8 cellular contexts compared by ENCODE assay signal in the genomic region with DNA sequence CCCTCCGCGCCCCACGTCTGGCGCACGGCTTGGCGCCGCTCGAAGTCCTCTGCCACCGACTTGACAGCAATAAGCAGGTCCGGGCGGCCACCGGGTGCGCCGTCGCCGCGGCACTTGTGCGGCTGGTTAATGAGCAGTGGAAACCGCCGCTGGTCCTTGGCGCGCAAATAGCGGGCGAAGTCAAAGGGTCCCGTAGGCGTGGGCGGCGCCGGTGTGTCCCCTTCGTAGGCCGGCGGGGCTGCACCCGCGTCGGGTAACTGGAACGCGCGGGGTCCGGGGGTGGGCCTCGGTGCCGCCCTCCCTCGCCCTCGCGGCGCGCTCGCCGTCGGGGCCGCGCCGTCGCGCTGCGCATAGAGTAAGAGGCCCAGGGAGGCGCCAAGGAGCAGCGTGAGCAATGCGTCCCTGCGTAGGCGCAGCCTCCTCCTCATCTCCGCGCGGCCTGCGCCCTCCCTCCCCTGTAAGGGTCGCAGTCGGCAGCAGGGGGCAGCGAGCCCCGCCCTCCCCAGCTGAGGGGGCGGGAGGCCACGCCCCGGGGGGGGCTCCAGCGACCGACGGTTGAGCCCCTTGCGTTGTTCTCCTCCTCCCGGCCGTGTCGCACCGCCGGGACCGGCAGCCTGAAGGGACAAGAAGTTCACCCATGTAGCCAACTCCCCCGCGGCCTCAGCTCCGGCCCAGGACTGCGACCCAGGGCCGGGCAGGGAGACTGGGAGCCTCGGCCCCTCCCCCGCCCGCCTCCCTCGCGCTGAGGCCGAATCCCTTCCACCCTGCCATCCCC. TPM values are rescaled to one million over a fixed set of nuclear protein-coding genes. Genes with fewer than 3 reads are reported as not detected.
DNase-seq lines count a peak whose midpoint lies in the region; ATAC-seq and TF ChIP-seq lines count a peak whose summit lies in the region.

No MANE protein-coding gene starts in this region.

- peak overlapping the region; percentile 5 for H3K27ac ChIP-seq in cardiac muscle cell

- H3K36me3 Mint-ChIP-seq in activated T-helper 2 cell treated with anti-CD3 and anti-CD28 coated beads, Interferon-gamma antibody, Interleukin-2, Interleukin-4, amounts not matched to agents 10 μg/mL and 5 μg/mL and 100 μg/mL, durations not matched to agents 14 hours and 24 hours and 36 hours (ENCODE audit: low read depth): peaks cover 46% of the 10 kb centered on the region
- peaks cover 10% of the 10 kb centered on the region for H3K36me3 Mint-ChIP-seq in progenitor cell of endocrine pancreas (ENCODE audit: insufficient read depth)

- intact Hi-C loops in activated T-helper 2 cell treated with anti-CD3 and anti-CD28 coated beads, Interferon-gamma antibody, Interleukin-2, Interleukin-4, amounts not matched to agents 10 μg/mL and 5 μg/mL and 100 μg/mL, durations not matched to agents 14 hours and 24 hours and 36 hours (cut with micrococcal nuclease): loop anchor here (5.0 to 10.0 kb wide), 2 partner anchors 37 to 275 kb away; no protein-coding TSS in a partner anchor

- no peak overlapping the region for H3K4me3 Mint-ChIP-seq in activated T-helper 2 cell treated with anti-CD3 and anti-CD28 coated beads, Interferon-gamma antibody, Interleukin-2, Interleukin-4, amounts not matched to agents 10 μg/mL and 5 μg/mL and 100 μg/mL, durations not matched to agents 14 hours and 24 hours and 36 hours (ENCODE audit: low read depth)
- H3K4me3 Mint-ChIP-seq in progenitor cell of endocrine pancreas (ENCODE audit: low read depth): peak overlapping the region; percentile 71

- H3K27me3 ChIP-seq in cardiac muscle cell: peaks cover 37% of the 10 kb centered on the region

- peak overlapping the region; percentile 47 for H3K4me3 ChIP-seq in cardiac muscle cell

- H3K27ac Mint-ChIP-seq in activated T-helper 2 cell treated with anti-CD3 and anti-CD28 coated beads, Interferon-gamma antibody, Interleukin-2, Interleukin-4, amounts not matched to agents 10 μg/mL and 5 μg/mL and 100 μg/mL, durations not matched to agents 14 hours and 24 hours and 36 hours: no peak overlapping the region
- H3K27ac Mint-ChIP-seq in progenitor cell of endocrine pancreas: no peak overlapping the region

- peak; percentile 86 for DNase-seq in AG20443 (ENCODE audit: low spot score)
- DNase-seq in NCI-H1694 (lab: John Stamatoyannopoulos, UW): peak; percentile 25
- DNase-seq in activated T-helper 2 cell treated with anti-CD3 and anti-CD28 coated beads, Interferon-gamma antibody, Interleukin-2, Interleukin-4, amounts not matched to agents 10 μg/mL and 5 μg/mL and 100 μg/mL, durations not matched to agents 14 hours and 24 hours and 36 hours (ENCODE audit: low spot score): peak; percentile 39
- DNase-seq in cardiac muscle cell (ENCODE audit: low read depth in 1 of 2, low spot score in 1 of 2): peak; percentile 66 to 90
- no peak for DNase-seq in progenitor cell of endocrine pancreas (ENCODE audit: low spot score, unreplicated experiment)
- no peak for DNase-seq in KBM-7
- DNase-seq in NCI-H2107 treated with DMSO at 0.1 percent for 48 hours (lab: John Stamatoyannopoulos, UW; ENCODE audit: unreplicated experiment): no peak

- no peaks in the 10 kb centered on the region for H3K9me3 Mint-ChIP-seq in activated T-helper 2 cell treated with anti-CD3 and anti-CD28 coated beads, Interferon-gamma antibody, Interleukin-2, Interleukin-4, amounts not matched to agents 10 μg/mL and 5 μg/mL and 100 μg/mL, durations not matched to agents 14 hours and 24 hours and 36 hours
- H3K9me3 Mint-ChIP-seq in progenitor cell of endocrine pancreas (ENCODE audit: low read depth): no peaks in the 10 kb centered on the region

- no peaks in the 10 kb centered on the region for H3K4me1 ChIP-seq in cardiac muscle cell (ENCODE audit: low read depth)

- in situ Hi-C loops in KBM-7 (cut with MboI; ENCODE audit: low pct_unique_long_range_greater_than_20kb, low sequenced_read_pairs): no loop called here

- H3K36me3 ChIP-seq in cardiac muscle cell: peaks cover 7% of the 10 kb centered on the region

- TF ChIP-seq CTCF in cardiac muscle cell (IDR thresholded peaks at IDR 0.05; ENCODE audit: low read depth, low read length) (peak; percentile 14), progenitor cell of endocrine pancreas (IDR thresholded peaks at IDR 0.05; ENCODE audit: unreplicated experiment) (no peak)

- H3K9me3 ChIP-seq in cardiac muscle cell (ENCODE audit: low read depth): no peaks in the 10 kb centered on the region

- ATAC-seq in GM19395 (IDR thresholded peaks at IDR 0.05; ENCODE audit: unreplicated experiment): peak; percentile 48

- H3K27me3 Mint-ChIP-seq in activated T-helper 2 cell treated with anti-CD3 and anti-CD28 coated beads, Interferon-gamma antibody, Interleukin-2, Interleukin-4, amounts not matched to agents 10 μg/mL and 5 μg/mL and 100 μg/mL, durations not matched to agents 14 hours and 24 hours and 36 hours (ENCODE audit: low read depth): peaks cover under 1% of the 10 kb centered on the region
- peaks cover 38% of the 10 kb centered on the region for H3K27me3 Mint-ChIP-seq in progenitor cell of endocrine pancreas

- peaks cover 19% of the 10 kb centered on the region for H3K4me1 Mint-ChIP-seq in activated T-helper 2 cell treated with anti-CD3 and anti-CD28 coated beads, Interferon-gamma antibody, Interleukin-2, Interleukin-4, amounts not matched to agents 10 μg/mL and 5 μg/mL and 100 μg/mL, durations not matched to agents 14 hours and 24 hours and 36 hours (ENCODE audit: low read depth)
- peaks cover 3% of the 10 kb centered on the region for H3K4me1 Mint-ChIP-seq in progenitor cell of endocrine pancreas (ENCODE audit: low read depth)

RNA-seq across cellular contexts. Expression of a gene that starts 0.6 kb away (rescaled TPM):
- total RNA-seq in activated T-helper 2 cell treated with anti-CD3 and anti-CD28 coated beads, Interferon-gamma antibody, Interleukin-2, Interleukin-4, amounts not matched to agents 10 μg/mL and 5 μg/mL and 100 μg/mL, durations not matched to agents 14 hours and 24 hours and 36 hours: 5.0 and 5.1 TPM in 2 replicates
- total RNA-seq in cardiac muscle cell: 28.0 and 34.7 TPM in 2 replicates
- 18.0 and 30.4 TPM in 2 replicates for polyA plus RNA-seq in cardiac muscle cell
- 5.1 TPM in 2 replicates for total RNA-seq in progenitor cell of endocrine pancreas

RNA-seq across cellular contexts. Expression of a gene that starts 9.5 kb away (rescaled TPM):
- total RNA-seq in activated T-helper 2 cell treated with anti-CD3 and anti-CD28 coated beads, Interferon-gamma antibody, Interleukin-2, Interleukin-4, amounts not matched to agents 10 μg/mL and 5 μg/mL and 100 μg/mL, durations not matched to agents 14 hours and 24 hours and 36 hours: 35.0 and 38.3 TPM in 2 replicates
- total RNA-seq in cardiac muscle cell (5.4 and 12.2 TPM in 2 replicates), progenitor cell of endocrine pancreas (5.6 and 6.6 TPM in 2 replicates)
- polyA plus RNA-seq in cardiac muscle cell: 6.7 and 11.9 TPM in 2 replicates

RNA-seq across cellular contexts. Expression of a gene that starts 9.5 kb away (rescaled TPM):
- 26.4 and 26.7 TPM in 2 replicates for total RNA-seq in activated T-helper 2 cell treated with anti-CD3 and anti-CD28 coated beads, Interferon-gamma antibody, Interleukin-2, Interleukin-4, amounts not matched to agents 10 μg/mL and 5 μg/mL and 100 μg/mL, durations not matched to agents 14 hours and 24 hours and 36 hours
- total RNA-seq in cardiac muscle cell (8.7 and 9.0 TPM in 2 replicates), progenitor cell of endocrine pancreas (1.7 and 2.1 TPM in 2 replicates)
- 6.8 and 9.3 TPM in 2 replicates for polyA plus RNA-seq in cardiac muscle cell

RNA-seq across cellular contexts. Expression of a gene that starts 14.3 kb away (rescaled TPM):
- 33.4 and 33.9 TPM in 2 replicates for total RNA-seq in activated T-helper 2 cell treated with anti-CD3 and anti-CD28 coated beads, Interferon-gamma antibody, Interleukin-2, Interleukin-4, amounts not matched to agents 10 μg/mL and 5 μg/mL and 100 μg/mL, durations not matched to agents 14 hours and 24 hours and 36 hours
- total RNA-seq in cardiac muscle cell (0.63 and 7.9 TPM in 2 replicates), progenitor cell of endocrine pancreas (2.2 and 6.8 TPM in 2 replicates)
- polyA plus RNA-seq in cardiac muscle cell: 1.7 and 2.6 TPM in 2 replicates

RNA-seq across cellular contexts. Expression of a gene that starts 20.1 kb away (rescaled TPM):
- total RNA-seq in activated T-helper 2 cell treated with anti-CD3 and anti-CD28 coated beads, Interferon-gamma antibody, Interleukin-2, Interleukin-4, amounts not matched to agents 10 μg/mL and 5 μg/mL and 100 μg/mL, durations not matched to agents 14 hours and 24 hours and 36 hours: 27.3 and 30.1 TPM in 2 replicates
- total RNA-seq in cardiac muscle cell (33.7 and 40.6 TPM in 2 replicates), progenitor cell of endocrine pancreas (9.4 and 12.7 TPM in 2 replicates)
- 19.4 and 31.1 TPM in 2 replicates for polyA plus RNA-seq in cardiac muscle cell

Comparison
In these comparisons a context has a peak if more than half of its experiments do, and no peak if none do; other contexts are left out.
1. DNase-seq: peak in AG20443 (single experiment), NCI-H1694 (single experiment), activated T-helper 2 cell treated with anti-CD3 and anti-CD28 coated beads, Interferon-gamma antibody, Interleukin-2, Interleukin-4, amounts not matched to agents 10 μg/mL and 5 μg/mL and 100 μg/mL, durations not matched to agents 14 hours and 24 hours and 36 hours (single experiment) and cardiac muscle cell (2 of 2); none in progenitor cell of endocrine pancreas (single experiment), KBM-7 (single experiment) and NCI-H2107 treated with DMSO at 0.1 percent for 48 hours (single experiment).